In genomic region chr3:143565943-143566342, GRCh38 we compare ENCODE assay signal across 19 cellular contexts.
DNase-seq lines count a peak whose midpoint lies in the region; ATAC-seq, FAIRE-seq and TF ChIP-seq lines count a peak whose summit lies in the region.
"Had no signal": no experiment of that assay in that cellular context is flagged by ENCODE, and none has a peak within 500 bp of the region (broad histone marks: within the 10 kb centered on the region; RNA-seq: fewer than 3 reads in every experiment).

No MANE protein-coding gene starts in this region.

- H2AFZ ChIP-seq in K562 (ENCODE audit: low read depth, low read length) (no peak overlapping the region), hepatocyte (no peak overlapping the region)

- in situ Hi-C loops in K562 (cut with MboI) = no loop called here

- TF ChIP-seq RAD21 in K562 (CRISPR knock-in tag; conservative IDR thresholded peaks at IDR 0.05 in 1 of 2, IDR thresholded peaks at IDR 0.05 in 1 of 2) = no peak

- H3K79me2 ChIP-seq in K562 (ENCODE audit: control insufficient read depth, insufficient read depth, low read length) (no peaks in the 10 kb centered on the region), hepatocyte (no peaks in the 10 kb centered on the region)

- no TSS peak for BruUV-seq in K562 (replicated peaks; lab: Mats Ljungman, UMichigan)

- H3K36me3 ChIP-seq in cardiac muscle cell (no peaks in the 10 kb centered on the region), K562 (ENCODE audit: control insufficient read depth, insufficient read depth, low read length) (no peaks in the 10 kb centered on the region), hepatocyte (replicated peaks; ENCODE audit: insufficient read depth, low read depth) (no peaks in the 10 kb centered on the region), MG63 (no peaks in the 10 kb centered on the region)
- H3K36me3 ChIP-seq: stomach had no signal

- no peak for TF ChIP-seq POLR2A in K562 (conservative IDR thresholded peaks at IDR 0.05)

- peak; percentile 62 to 67 for DNase-seq in cardiac muscle cell (ENCODE audit: low read depth in 1 of 2, low spot score in 1 of 2)
- no peak for DNase-seq in cardiac septum (ENCODE audit: low spot score)
- DNase-seq in K562 (ENCODE audit: extremely low read depth in 1 of 4, low spot score in 3 of 4) = no peak
- peak; percentile 35 for DNase-seq in hepatocyte (ENCODE audit: low spot score)
- DNase-seq in GDM1 (lab: John Stamatoyannopoulos, UW) = no peak
- DNase-seq in MG63 = no peak
- DNase-seq: activated CD4-positive, alpha-beta T cell treated with anti-CD3 and anti-CD28 coated beads for 4 hours; activated naive CD8-positive, alpha-beta T cell treated with anti-CD3 and anti-CD28 coated beads, Interleukin-2, amount 50 U/mL, for 24 hours; activated T-cell treated with anti-CD3 and anti-CD28 coated beads, Interleukin-2, amount 50 U/mL, for 24 hours; Caco-2; mammary epithelial cell; NCI-H1092; NCI-H446 treated with DMSO at 0.1 percent for 48 hours; stomach had no signal

- peak overlapping the region; percentile 66 for H3K27ac ChIP-seq in cardiac muscle cell
- no peak overlapping the region for H3K27ac ChIP-seq in K562 (ENCODE audit: extremely low read depth, low read depth, low read length)
- peak overlapping the region; percentile 14 for H3K27ac ChIP-seq in hepatocyte
- H3K27ac ChIP-seq: stomach had no signal

- intact Hi-C loops in cardiac septum (cut with DNase I) (no loop called here), K562 (cut with micrococcal nuclease) (no loop called here)

- CTCF ChIA-PET in K562 (lab: Yijun Ruan, JAX; ENCODE audit: low intra/inter-chr PET ratio) = no interaction called here

- no peak overlapping the region for H3K9ac ChIP-seq in K562 (ENCODE audit: insufficient read depth in 1 of 2, low read depth in 2 of 2, low read length in 2 of 2)

- ATAC-seq in K562 (no peak), GM21576 (IDR thresholded peaks at IDR 0.05; ENCODE audit: unreplicated experiment) (no peak), HG02678 (IDR thresholded peaks at IDR 0.05; ENCODE audit: unreplicated experiment) (no peak)
- ATAC-seq: activated naive CD8-positive, alpha-beta T cell treated with anti-CD3 and anti-CD28 coated beads, Interleukin-2, amount 50 U/mL, for 24 hours had no signal

- no peaks in the 10 kb centered on the region for H4K20me1 ChIP-seq in K562 (replicated peaks; ENCODE audit: control insufficient read depth, insufficient read depth, low read length)
- H4K20me1 ChIP-seq in hepatocyte (ENCODE audit: insufficient read depth, poor library complexity, severe bottlenecking) = no peaks in the 10 kb centered on the region

- H3K4me1 ChIP-seq in cardiac muscle cell (ENCODE audit: low read depth) (peaks cover 57% of the 10 kb centered on the region), K562 (replicated peaks in 1 of 2; ENCODE audit: control insufficient read depth in 2 of 2, insufficient read depth in 2 of 2, low read length in 2 of 2) (peaks cover 0 to 17% of the 10 kb centered on the region in 2 experiments; a peak in 2 of 5 replicates), hepatocyte (ENCODE audit: insufficient read depth) (peaks cover 21% of the 10 kb centered on the region)

- H3K9me2 ChIP-seq in hepatocyte (replicated peaks; ENCODE audit: insufficient read depth) = no peaks in the 10 kb centered on the region

- no peak for TF ChIP-seq EP300 in K562 (IDR thresholded peaks at IDR 0.05; ENCODE audit: low read length)

- H3K9me3 ChIP-seq in cardiac muscle cell (ENCODE audit: low read depth) (no peaks in the 10 kb centered on the region), K562 (replicated peaks; ENCODE audit: control insufficient read depth, insufficient read depth, low read depth, low read length) (no peaks in the 10 kb centered on the region), hepatocyte (ENCODE audit: low read depth) (no peaks in the 10 kb centered on the region), MG63 (no peaks in the 10 kb centered on the region)
- H3K9me3 ChIP-seq: stomach had no signal

- no peak overlapping the region for H3K4me3 ChIP-seq in cardiac muscle cell
- H3K4me3 ChIP-seq in K562 = no peak overlapping the region
- no peak overlapping the region for H3K4me3 ChIP-seq in hepatocyte
- no peak overlapping the region for H3K4me3 ChIP-seq in MG63
- H3K4me3 ChIP-seq: smooth muscle cell, stomach had no signal

- H3K9me1 ChIP-seq in K562 (ENCODE audit: control insufficient read depth, insufficient read depth, low read length) = no peaks in the 10 kb centered on the region

- FAIRE-seq in K562 (lab: Jason Lieb, UNC) = no peak
- FAIRE-seq: G401.6, RCC 7860 had no signal

- H3K27me3 ChIP-seq in cardiac muscle cell (no peaks in the 10 kb centered on the region), K562 (ENCODE audit: control insufficient read depth in 2 of 2, insufficient read depth in 2 of 2, low read length in 2 of 2) (no peaks in the 10 kb centered on the region), hepatocyte (no peaks in the 10 kb centered on the region), MG63 (no peaks in the 10 kb centered on the region)
- H3K27me3 ChIP-seq: stomach had no signal

- POLR2A ChIA-PET in K562 (lab: Yijun Ruan, JAX) = interaction anchor here (0.7 kb wide), 1 partner anchor 293 kb away, joined by 3 read pairs; no protein-coding TSS in a partner anchor

- H3K4me2 ChIP-seq in K562 (ENCODE audit: insufficient read depth, low read length) = no peak overlapping the region
- H3K4me2 ChIP-seq in hepatocyte = no peak overlapping the region
- H3K4me2 ChIP-seq: smooth muscle cell had no signal

- TF ChIP-seq CTCF in cardiac muscle cell (IDR thresholded peaks at IDR 0.05; ENCODE audit: low read depth, low read length) (no peak), K562 (IDR thresholded peaks at IDR 0.05 in 2 of 3, conservative IDR thresholded peaks at IDR 0.05 in 1 of 3; ENCODE audit: insufficient read depth in 2 of 3, low read depth in 1 of 3, low read length in 3 of 3) (no peak), hepatocyte (IDR thresholded peaks at IDR 0.05; ENCODE audit: poor library complexity) (no peak)

TF ChIP-seq in K562, 482 proteins besides CTCF, POLR2A, EP300 and RAD21 (continues in another document):
- no peak for TF ChIP-seq CC2D1A (IDR thresholded peaks at IDR 0.05)
- no peak for TF ChIP-seq RERE (CRISPR knock-in tag; IDR thresholded peaks at IDR 0.05; ENCODE audit: borderline replicate concordance)
- TF ChIP-seq FIP1L1 (IDR thresholded peaks at IDR 0.05; ENCODE audit: low read depth, low read length, poor library complexity, severe bottlenecking) = no peak
- no peak for TF ChIP-seq E2F5 (CRISPR knock-in tag; IDR thresholded peaks at IDR 0.05)
- TF ChIP-seq RCOR1 (IDR thresholded peaks at IDR 0.05; ENCODE audit: borderline replicate concordance in 1 of 2, low read depth in 2 of 2, low read length in 2 of 2) = peak in 1 of 2 experiments; percentile 39; a peak in 1 of 4 replicates
- no peak for TF ChIP-seq CBX2 (IDR thresholded peaks at IDR 0.05; ENCODE audit: insufficient read depth, low read length, poor library complexity, severe bottlenecking)

Comparison
In these comparisons a context has a peak if more than half of its experiments do, and no peak if none do; other contexts are left out.
1. DNase-seq: peak in cardiac muscle cell (2 of 2) and hepatocyte (single experiment); none in cardiac septum (single experiment), K562 (0 of 4), GDM1 (single experiment) and MG63 (single experiment).